1 cellular context compared by ENCODE assay signal in the genomic region with DNA sequence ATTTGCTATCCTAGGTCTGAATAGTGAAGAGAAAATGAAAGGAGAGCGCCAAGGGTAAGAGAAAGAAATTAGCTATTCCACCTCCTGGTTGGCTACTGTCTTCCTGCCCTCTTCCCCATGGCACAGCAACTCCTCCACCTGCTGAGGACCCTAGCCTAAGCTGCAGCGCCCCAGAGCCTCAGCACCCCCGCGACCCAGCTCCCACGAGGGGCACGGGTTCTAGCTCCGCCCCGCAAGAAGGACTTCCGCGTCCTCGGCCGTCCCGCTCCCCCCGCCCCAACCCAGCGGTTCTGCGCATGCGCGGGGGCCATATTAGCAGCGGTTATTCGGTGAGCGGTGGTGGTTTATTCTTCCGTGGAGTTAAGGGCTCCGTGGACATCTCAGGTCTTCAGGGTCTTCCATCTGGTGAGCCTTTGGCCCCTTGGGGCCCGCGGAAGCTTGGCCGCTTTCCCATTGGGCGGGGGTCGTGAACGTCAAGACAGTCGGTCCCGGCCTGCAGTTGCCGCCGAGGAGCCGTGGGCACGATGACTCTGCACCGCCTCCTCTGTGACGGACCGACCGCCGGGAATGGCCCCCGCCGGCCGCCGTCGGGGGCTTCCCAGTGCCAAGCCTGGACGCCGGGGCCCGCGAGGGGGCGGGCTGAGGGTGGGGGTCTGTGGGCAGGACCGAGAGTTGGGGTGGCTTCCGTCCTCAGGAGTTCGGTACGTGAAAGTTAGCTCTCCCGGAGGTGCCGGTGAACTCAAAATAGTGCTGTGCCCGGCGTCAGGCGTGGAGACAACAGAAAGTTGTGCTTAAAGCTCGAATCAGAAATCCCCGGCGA.
A peak's percentile ranks its signal among the peaks of the same experiment; 100 is the strongest.
TF ChIP-seq lines count a peak whose summit lies in the region.

A gene (plus strand): TSS at position 310 of the 820 bp plus-strand sequence. CDS start 1,484 bp downstream, outside the sequence.

TF ChIP-seq in HepG2, 621 proteins besides CTCF, POLR2A, EP300 and RAD21 (continued from another document and continues in another):
- TF ChIP-seq ZNF749 (CRISPR knock-in tag; IDR thresholded peaks at IDR 0.05; ENCODE audit: borderline replicate concordance), result no peak
- TF ChIP-seq, protein P1, sequence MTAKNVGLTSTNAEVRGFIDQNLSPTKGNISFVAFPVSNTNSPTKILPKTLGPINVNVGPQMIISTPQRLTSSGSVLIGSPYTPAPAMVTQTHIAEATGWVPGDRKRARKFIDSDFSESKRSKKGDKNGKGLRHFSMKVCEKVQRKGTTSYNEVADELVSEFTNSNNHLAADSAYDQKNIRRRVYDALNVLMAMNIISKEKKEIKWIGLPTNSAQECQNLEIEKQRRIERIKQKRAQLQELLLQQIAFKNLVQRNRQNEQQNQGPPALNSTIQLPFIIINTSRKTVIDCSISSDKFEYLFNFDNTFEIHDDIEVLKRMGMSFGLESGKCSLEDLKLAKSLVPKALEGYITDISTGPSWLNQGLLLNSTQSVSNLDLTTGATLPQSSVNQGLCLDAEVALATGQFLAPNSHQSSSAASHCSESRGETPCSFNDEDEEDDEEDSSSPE (CRISPR knock-in tag; IDR thresholded peaks at IDR 0.05), result no peak
- peak; percentile 97 for TF ChIP-seq ZNF552 (CRISPR knock-in tag; IDR thresholded peaks at IDR 0.05; ENCODE audit: borderline replicate concordance)
- TF ChIP-seq SALL2 (CRISPR knock-in tag; IDR thresholded peaks at IDR 0.05), result 0 out of 2 replicates have a peak, but pooled peaks have one; percentile 33
- TF ChIP-seq STAT5B (CRISPR knock-in tag; IDR thresholded peaks at IDR 0.05), result no peak
- no peak for TF ChIP-seq CAMTA2 (CRISPR knock-in tag; IDR thresholded peaks at IDR 0.05; ENCODE audit: borderline replicate concordance)
- TF ChIP-seq, protein P2, sequence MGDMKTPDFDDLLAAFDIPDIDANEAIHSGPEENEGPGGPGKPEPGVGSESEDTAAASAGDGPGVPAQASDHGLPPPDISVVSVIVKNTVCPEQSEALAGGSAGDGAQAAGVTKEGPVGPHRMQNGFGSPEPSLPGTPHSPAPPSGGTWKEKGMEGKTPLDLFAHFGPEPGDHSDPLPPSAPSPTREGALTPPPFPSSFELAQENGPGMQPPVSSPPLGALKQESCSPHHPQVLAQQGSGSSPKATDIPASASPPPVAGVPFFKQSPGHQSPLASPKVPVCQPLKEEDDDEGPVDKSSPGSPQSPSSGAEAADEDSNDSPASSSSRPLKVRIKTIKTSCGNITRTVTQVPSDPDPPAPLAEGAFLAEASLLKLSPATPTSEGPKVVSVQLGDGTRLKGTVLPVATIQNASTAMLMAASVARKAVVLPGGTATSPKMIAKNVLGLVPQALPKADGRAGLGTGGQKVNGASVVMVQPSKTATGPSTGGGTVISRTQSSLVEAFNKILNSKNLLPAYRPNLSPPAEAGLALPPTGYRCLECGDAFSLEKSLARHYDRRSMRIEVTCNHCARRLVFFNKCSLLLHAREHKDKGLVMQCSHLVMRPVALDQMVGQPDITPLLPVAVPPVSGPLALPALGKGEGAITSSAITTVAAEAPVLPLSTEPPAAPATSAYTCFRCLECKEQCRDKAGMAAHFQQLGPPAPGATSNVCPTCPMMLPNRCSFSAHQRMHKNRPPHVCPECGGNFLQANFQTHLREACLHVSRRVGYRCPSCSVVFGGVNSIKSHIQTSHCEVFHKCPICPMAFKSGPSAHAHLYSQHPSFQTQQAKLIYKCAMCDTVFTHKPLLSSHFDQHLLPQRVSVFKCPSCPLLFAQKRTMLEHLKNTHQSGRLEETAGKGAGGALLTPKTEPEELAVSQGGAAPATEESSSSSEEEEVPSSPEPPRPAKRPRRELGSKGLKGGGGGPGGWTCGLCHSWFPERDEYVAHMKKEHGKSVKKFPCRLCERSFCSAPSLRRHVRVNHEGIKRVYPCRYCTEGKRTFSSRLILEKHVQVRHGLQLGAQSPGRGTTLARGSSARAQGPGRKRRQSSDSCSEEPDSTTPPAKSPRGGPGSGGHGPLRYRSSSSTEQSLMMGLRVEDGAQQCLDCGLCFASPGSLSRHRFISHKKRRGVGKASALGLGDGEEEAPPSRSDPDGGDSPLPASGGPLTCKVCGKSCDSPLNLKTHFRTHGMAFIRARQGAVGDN (CRISPR knock-in tag; IDR thresholded peaks at IDR 0.05), result peak; percentile 89
- no peak for TF ChIP-seq MIER3 (CRISPR knock-in tag; IDR thresholded peaks at IDR 0.05; ENCODE audit: borderline replicate concordance)
- TF ChIP-seq FOXO1 (CRISPR knock-in tag; IDR thresholded peaks at IDR 0.05), result no peak
- peak; percentile 75; the same call in 1 of the 2 replicates for TF ChIP-seq TARDBP (CRISPR knock-in tag; IDR thresholded peaks at IDR 0.05)
- TF ChIP-seq, protein P3, sequence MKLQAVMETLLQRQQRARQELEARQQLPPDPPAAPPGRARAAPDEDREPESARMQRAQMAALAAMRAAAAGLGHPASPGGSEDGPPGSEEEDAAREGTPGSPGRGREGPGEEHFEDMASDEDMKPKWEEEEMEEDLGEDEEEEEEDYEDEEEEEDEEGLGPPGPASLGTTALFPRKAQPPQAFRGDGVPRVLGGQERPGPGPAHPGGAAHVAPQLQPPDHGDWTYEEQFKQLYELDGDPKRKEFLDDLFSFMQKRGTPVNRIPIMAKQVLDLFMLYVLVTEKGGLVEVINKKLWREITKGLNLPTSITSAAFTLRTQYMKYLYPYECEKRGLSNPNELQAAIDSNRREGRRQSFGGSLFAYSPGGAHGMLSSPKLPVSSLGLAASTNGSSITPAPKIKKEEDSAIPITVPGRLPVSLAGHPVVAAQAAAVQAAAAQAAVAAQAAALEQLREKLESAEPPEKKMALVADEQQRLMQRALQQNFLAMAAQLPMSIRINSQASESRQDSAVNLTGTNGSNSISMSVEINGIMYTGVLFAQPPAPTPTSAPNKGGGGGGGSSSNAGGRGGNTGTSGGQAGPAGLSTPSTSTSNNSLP (IDR thresholded peaks at IDR 0.05; ENCODE audit: low read depth, low read length), result 0 out of 2 replicates have a peak, but pooled peaks have one; percentile 10
- TF ChIP-seq, protein P4, sequence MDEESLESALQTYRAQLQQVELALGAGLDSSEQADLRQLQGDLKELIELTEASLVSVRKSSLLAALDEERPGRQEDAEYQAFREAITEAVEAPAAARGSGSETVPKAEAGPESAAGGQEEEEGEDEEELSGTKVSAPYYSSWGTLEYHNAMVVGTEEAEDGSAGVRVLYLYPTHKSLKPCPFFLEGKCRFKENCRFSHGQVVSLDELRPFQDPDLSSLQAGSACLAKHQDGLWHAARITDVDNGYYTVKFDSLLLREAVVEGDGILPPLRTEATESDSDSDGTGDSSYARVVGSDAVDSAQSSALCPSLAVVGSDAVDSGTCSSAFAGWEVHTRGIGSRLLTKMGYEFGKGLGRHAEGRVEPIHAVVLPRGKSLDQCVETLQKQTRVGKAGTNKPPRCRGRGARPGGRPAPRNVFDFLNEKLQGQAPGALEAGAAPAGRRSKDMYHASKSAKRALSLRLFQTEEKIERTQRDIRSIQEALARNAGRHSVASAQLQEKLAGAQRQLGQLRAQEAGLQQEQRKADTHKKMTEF (CRISPR knock-in tag; IDR thresholded peaks at IDR 0.05), result peak; percentile 76
- no peak for TF ChIP-seq PHF5A (CRISPR knock-in tag; IDR thresholded peaks at IDR 0.05; ENCODE audit: low read depth, unreplicated experiment)
- no peak for TF ChIP-seq ZNF44 (CRISPR knock-in tag; IDR thresholded peaks at IDR 0.05)
- peak; percentile 54 for TF ChIP-seq RBM39 (IDR thresholded peaks at IDR 0.05; ENCODE audit: low read depth, low read length, poor library complexity, severe bottlenecking)
- TF ChIP-seq YEATS4 (CRISPR knock-in tag; IDR thresholded peaks at IDR 0.05; ENCODE audit: borderline replicate concordance), result peak; percentile 68; the same call in 1 of the 2 replicates
- TF ChIP-seq, protein P5, sequence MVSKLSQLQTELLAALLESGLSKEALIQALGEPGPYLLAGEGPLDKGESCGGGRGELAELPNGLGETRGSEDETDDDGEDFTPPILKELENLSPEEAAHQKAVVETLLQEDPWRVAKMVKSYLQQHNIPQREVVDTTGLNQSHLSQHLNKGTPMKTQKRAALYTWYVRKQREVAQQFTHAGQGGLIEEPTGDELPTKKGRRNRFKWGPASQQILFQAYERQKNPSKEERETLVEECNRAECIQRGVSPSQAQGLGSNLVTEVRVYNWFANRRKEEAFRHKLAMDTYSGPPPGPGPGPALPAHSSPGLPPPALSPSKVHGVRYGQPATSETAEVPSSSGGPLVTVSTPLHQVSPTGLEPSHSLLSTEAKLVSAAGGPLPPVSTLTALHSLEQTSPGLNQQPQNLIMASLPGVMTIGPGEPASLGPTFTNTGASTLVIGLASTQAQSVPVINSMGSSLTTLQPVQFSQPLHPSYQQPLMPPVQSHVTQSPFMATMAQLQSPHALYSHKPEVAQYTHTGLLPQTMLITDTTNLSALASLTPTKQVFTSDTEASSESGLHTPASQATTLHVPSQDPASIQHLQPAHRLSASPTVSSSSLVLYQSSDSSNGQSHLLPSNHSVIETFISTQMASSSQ (IDR thresholded peaks at IDR 0.05; ENCODE audit: low read depth), result no peak
- TF ChIP-seq, protein P5 (CRISPR knock-in tag; IDR thresholded peaks at IDR 0.05; ENCODE audit: borderline replicate concordance), result no peak
- no peak for TF ChIP-seq ZIK1 (CRISPR knock-in tag; IDR thresholded peaks at IDR 0.05; ENCODE audit: borderline replicate concordance, low read depth)
- no peak; the same call in 1 of the 2 replicates for TF ChIP-seq EED (CRISPR knock-in tag; IDR thresholded peaks at IDR 0.05)
- no peak for TF ChIP-seq ZSCAN30 (CRISPR knock-in tag; IDR thresholded peaks at IDR 0.05)
- TF ChIP-seq GATAD2A (CRISPR knock-in tag; IDR thresholded peaks at IDR 0.05), result peak; percentile 26; the same call in 1 of the 2 replicates
- TF ChIP-seq ZBTB1 (CRISPR knock-in tag; IDR thresholded peaks at IDR 0.05; ENCODE audit: borderline replicate concordance), result no peak
- no peak for TF ChIP-seq MAFK (conservative IDR thresholded peaks at IDR 0.05 in 1 of 2, IDR thresholded peaks at IDR 0.05 in 1 of 2; ENCODE audit: low read length in 2 of 2)
- TF ChIP-seq, protein P6, sequence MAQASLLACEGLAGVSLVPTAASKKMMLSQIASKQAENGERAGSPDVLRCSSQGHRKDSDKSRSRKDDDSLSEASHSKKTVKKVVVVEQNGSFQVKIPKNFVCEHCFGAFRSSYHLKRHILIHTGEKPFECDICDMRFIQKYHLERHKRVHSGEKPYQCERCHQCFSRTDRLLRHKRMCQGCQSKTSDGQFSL (CRISPR knock-in tag; IDR thresholded peaks at IDR 0.05), result 0 out of 2 replicates have a peak, but pooled peaks have one; percentile 42
- TF ChIP-seq, protein P7, sequence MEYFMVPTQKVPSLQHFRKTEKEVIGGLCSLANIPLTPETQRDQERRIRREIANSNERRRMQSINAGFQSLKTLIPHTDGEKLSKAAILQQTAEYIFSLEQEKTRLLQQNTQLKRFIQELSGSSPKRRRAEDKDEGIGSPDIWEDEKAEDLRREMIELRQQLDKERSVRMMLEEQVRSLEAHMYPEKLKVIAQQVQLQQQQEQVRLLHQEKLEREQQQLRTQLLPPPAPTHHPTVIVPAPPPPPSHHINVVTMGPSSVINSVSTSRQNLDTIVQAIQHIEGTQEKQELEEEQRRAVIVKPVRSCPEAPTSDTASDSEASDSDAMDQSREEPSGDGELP (IDR thresholded peaks at IDR 0.05; ENCODE audit: borderline replicate concordance, low read depth), result no peak
- TF ChIP-seq, protein P8, sequence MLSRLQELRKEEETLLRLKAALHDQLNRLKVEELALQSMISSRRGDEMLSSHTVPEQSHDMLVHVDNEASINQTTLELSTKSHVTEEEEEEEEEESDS (CRISPR knock-in tag; IDR thresholded peaks at IDR 0.05; ENCODE audit: borderline replicate concordance), result no peak; the same call in 1 of the 2 replicates
- no peak for TF ChIP-seq HOXD1 (CRISPR knock-in tag; IDR thresholded peaks at IDR 0.05)
- 0 out of 2 replicates have a peak, but pooled peaks have one; percentile 7 for TF ChIP-seq RBAK (CRISPR knock-in tag; IDR thresholded peaks at IDR 0.05)
- TF ChIP-seq, protein P9, sequence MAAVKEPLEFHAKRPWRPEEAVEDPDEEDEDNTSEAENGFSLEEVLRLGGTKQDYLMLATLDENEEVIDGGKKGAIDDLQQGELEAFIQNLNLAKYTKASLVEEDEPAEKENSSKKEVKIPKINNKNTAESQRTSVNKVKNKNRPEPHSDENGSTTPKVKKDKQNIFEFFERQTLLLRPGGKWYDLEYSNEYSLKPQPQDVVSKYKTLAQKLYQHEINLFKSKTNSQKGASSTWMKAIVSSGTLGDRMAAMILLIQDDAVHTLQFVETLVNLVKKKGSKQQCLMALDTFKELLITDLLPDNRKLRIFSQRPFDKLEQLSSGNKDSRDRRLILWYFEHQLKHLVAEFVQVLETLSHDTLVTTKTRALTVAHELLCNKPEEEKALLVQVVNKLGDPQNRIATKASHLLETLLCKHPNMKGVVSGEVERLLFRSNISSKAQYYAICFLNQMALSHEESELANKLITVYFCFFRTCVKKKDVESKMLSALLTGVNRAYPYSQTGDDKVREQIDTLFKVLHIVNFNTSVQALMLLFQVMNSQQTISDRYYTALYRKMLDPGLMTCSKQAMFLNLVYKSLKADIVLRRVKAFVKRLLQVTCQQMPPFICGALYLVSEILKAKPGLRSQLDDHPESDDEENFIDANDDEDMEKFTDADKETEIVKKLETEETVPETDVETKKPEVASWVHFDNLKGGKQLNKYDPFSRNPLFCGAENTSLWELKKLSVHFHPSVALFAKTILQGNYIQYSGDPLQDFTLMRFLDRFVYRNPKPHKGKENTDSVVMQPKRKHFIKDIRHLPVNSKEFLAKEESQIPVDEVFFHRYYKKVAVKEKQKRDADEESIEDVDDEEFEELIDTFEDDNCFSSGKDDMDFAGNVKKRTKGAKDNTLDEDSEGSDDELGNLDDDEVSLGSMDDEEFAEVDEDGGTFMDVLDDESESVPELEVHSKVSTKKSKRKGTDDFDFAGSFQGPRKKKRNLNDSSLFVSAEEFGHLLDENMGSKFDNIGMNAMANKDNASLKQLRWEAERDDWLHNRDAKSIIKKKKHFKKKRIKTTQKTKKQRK (IDR thresholded peaks at IDR 0.05; ENCODE audit: low read length), result no peak
- TF ChIP-seq, protein P10, sequence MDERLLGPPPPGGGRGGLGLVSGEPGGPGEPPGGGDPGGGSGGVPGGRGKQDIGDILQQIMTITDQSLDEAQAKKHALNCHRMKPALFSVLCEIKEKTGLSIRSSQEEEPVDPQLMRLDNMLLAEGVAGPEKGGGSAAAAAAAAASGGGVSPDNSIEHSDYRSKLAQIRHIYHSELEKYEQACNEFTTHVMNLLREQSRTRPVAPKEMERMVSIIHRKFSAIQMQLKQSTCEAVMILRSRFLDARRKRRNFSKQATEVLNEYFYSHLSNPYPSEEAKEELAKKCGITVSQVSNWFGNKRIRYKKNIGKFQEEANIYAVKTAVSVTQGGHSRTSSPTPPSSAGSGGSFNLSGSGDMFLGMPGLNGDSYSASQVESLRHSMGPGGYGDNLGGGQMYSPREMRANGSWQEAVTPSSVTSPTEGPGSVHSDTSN (CRISPR knock-in tag; IDR thresholded peaks at IDR 0.05), result no peak
- TF ChIP-seq, protein P11, sequence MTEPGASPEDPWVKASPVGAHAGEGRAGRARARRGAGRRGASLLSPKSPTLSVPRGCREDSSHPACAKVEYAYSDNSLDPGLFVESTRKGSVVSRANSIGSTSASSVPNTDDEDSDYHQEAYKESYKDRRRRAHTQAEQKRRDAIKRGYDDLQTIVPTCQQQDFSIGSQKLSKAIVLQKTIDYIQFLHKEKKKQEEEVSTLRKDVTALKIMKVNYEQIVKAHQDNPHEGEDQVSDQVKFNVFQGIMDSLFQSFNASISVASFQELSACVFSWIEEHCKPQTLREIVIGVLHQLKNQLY (CRISPR knock-in tag; IDR thresholded peaks at IDR 0.05), result no peak
